24 cellular contexts compared by ENCODE assay signal in genomic region chr6:78397537-78397936, GRCh38.
DNase-seq lines count a peak whose midpoint lies in the region; ATAC-seq, FAIRE-seq and TF ChIP-seq lines count a peak whose summit lies in the region.
"Had no signal": no experiment of that assay in that cellular context is flagged by ENCODE, and none has a peak within 500 bp of the region (broad histone marks: within the 10 kb centered on the region; RNA-seq: fewer than 3 reads in every experiment).

No MANE protein-coding gene starts in this region.

- H3K9me3 ChIP-seq in liver (ENCODE audit: control insufficient read depth in 4 of 4, low read length in 3 of 4) (no peaks in the 10 kb centered on the region), HepG2 (ENCODE audit: low read length) (peaks cover 41% of the 10 kb centered on the region)
- H3K9me3 ChIP-seq: BLaER1 treated with 17β-estradiol and CSF1 and Interleukin-3, amounts not matched to agents 10 nM and 100 nM had no signal

- H3K4me1 Mint-ChIP-seq in CD14-positive monocyte, result no peaks in the 10 kb centered on the region
- H3K4me1 Mint-ChIP-seq: B cell; CD4-positive, CD25-positive, alpha-beta regulatory T cell; CD8-positive, alpha-beta memory T cell; IgD-negative memory B cell had no signal

- DNase-seq in HepG2 (ENCODE audit: low spot score) (no peak), bronchial epithelial cell (ENCODE audit: low read depth) (peak; percentile 23), iris pigment epithelial cell (ENCODE audit: low read depth) (peak; percentile 23), NCI-H748 (lab: John Stamatoyannopoulos, UW; ENCODE audit: unreplicated experiment) (no peak), UCSD-AML1 (lab: John Stamatoyannopoulos, UW; ENCODE audit: unreplicated experiment) (no peak), CD14-positive monocyte (ENCODE audit: low spot score) (no peak)
- DNase-seq: 8988T; CD4-positive, CD25-positive, alpha-beta regulatory T cell; CD8-positive, alpha-beta memory T cell; COR-L47; DMS 273 treated with DMSO at 0.1 percent for 48 hours; DMS53; DND-41; EL; HCEC 1CT had no signal

- H3K27ac ChIP-seq in liver (ENCODE audit: low read depth in 1 of 2, low read length in 2 of 2) (no peak overlapping the region), HepG2 (ENCODE audit: extremely low read length, insufficient read depth, low read length) (no peak overlapping the region)
- H3K27ac ChIP-seq: BLaER1 treated with 17β-estradiol and CSF1 and Interleukin-3, amounts not matched to agents 10 nM and 100 nM had no signal

- no peaks in the 10 kb centered on the region for H3K36me3 Mint-ChIP-seq in CD14-positive monocyte
- H3K36me3 Mint-ChIP-seq: CD4-positive, CD25-positive, alpha-beta regulatory T cell; CD8-positive, alpha-beta memory T cell; IgD-negative memory B cell had no signal

- intact Hi-C loops in HepG2 (cut with micrococcal nuclease; ENCODE audit: unreplicated experiment), result no loop called here
- intact Hi-C loops in CD14-positive monocyte (cut with micrococcal nuclease), result no loop called here

- no peak overlapping the region for H2AFZ ChIP-seq in HepG2 (ENCODE audit: low read length)
- H2AFZ ChIP-seq: GM23338 had no signal

- CTCF ChIA-PET in HepG2 (lab: Yijun Ruan, JAX; ENCODE audit: low intra/inter-chr PET ratio, low total read pairs), result no interaction called here

- H3K27ac Mint-ChIP-seq in CD14-positive monocyte, result no peak overlapping the region
- H3K27ac Mint-ChIP-seq: B cell; CD4-positive, CD25-positive, alpha-beta regulatory T cell; CD8-positive, alpha-beta memory T cell; GM23338; IgD-negative memory B cell had no signal

- peaks cover 0 to 2% (median 0%) of the 10 kb centered on the region in 3 donors for H3K27me3 Mint-ChIP-seq in CD14-positive monocyte (ENCODE audit: low read depth in 3 of 3)
- H3K27me3 Mint-ChIP-seq: B cell; CD4-positive, CD25-positive, alpha-beta regulatory T cell; CD8-positive, alpha-beta memory T cell; IgD-negative memory B cell had no signal

- POLR2A ChIA-PET in HepG2 (lab: Yijun Ruan, JAX), result no interaction called here

- H3K4me1 ChIP-seq in liver (ENCODE audit: control insufficient read depth in 4 of 4, insufficient read depth in 4 of 4, low read length in 3 of 4), result peaks cover 0 to 5% (median 1%) of the 10 kb centered on the region in 4 donors
- no peaks in the 10 kb centered on the region for H3K4me1 ChIP-seq in HepG2 (ENCODE audit: insufficient read depth, low read length)
- H3K4me1 ChIP-seq: BLaER1 treated with 17β-estradiol and CSF1 and Interleukin-3, amounts not matched to agents 10 nM and 100 nM had no signal

- ATAC-seq in HepG2 (no peak), GM19324 (IDR thresholded peaks at IDR 0.05; ENCODE audit: low FRiP score, unreplicated experiment) (no peak)
- ATAC-seq: GM12878, GM23338 had no signal

- no peak for TF ChIP-seq POLR2A in HepG2 (IDR thresholded peaks at IDR 0.05; ENCODE audit: insufficient read depth in 1 of 2, low read depth in 2 of 2, low read length in 2 of 2)

- peak in 1 of 2 donors; percentile 13 for TF ChIP-seq RAD21 in liver (IDR thresholded peaks at IDR 0.05)
- TF ChIP-seq RAD21 in HepG2 (CRISPR knock-in tag; IDR thresholded peaks at IDR 0.05), result no peak

- in situ Hi-C loops in HepG2 (cut with HindIII; ENCODE audit: extremely low pct_ligation_motif_present, low pct_unique_long_range_greater_than_20kb), result no loop called here

- no peaks in the 10 kb centered on the region for H3K27me3 ChIP-seq in liver (ENCODE audit: control insufficient read depth in 4 of 4, insufficient read depth in 4 of 4, low read length in 3 of 4)
- no peaks in the 10 kb centered on the region for H3K27me3 ChIP-seq in HepG2 (ENCODE audit: control insufficient read depth in 1 of 2, insufficient read depth in 2 of 2, low read length in 2 of 2)
- no peaks in the 10 kb centered on the region for H3K27me3 ChIP-seq in bronchial epithelial cell (ENCODE audit: control insufficient read depth, insufficient read depth, low read length)
- H3K27me3 ChIP-seq: BLaER1 treated with 17β-estradiol and CSF1 and Interleukin-3, amounts not matched to agents 10 nM and 100 nM had no signal

- H3K4me2 ChIP-seq in HepG2 (ENCODE audit: low read depth, low read length), result no peak overlapping the region
- H3K4me2 ChIP-seq: BLaER1 treated with 17β-estradiol and CSF1 and Interleukin-3, amounts not matched to agents 10 nM and 100 nM; GM23338 had no signal

- TF ChIP-seq CTCF in liver (IDR thresholded peaks at IDR 0.05; ENCODE audit: low read depth, low read length, missing input control) (no peak), HepG2 (CRISPR knock-in tag; IDR thresholded peaks at IDR 0.05) (no peak), bronchial epithelial cell (IDR thresholded peaks at IDR 0.05; ENCODE audit: insufficient read depth, low read length, severe bottlenecking) (no peak), CD14-positive monocyte (IDR thresholded peaks at IDR 0.05) (no peak)

- no peaks in the 10 kb centered on the region for H3K79me2 ChIP-seq in HepG2 (ENCODE audit: insufficient read depth, low read length)

- WGBS in liver, result 24% methylated on average over 3 of the region's 3 CpGs
- 4% methylated on average over 3 of the region's 3 CpGs for WGBS in HepG2 (ENCODE audit: low lambda C conversion rate)

- H3K4me3 ChIP-seq in liver (ENCODE audit: low read depth in 1 of 3, low read length in 3 of 3) (no peak overlapping the region), HepG2 (replicated peaks in 1 of 3; ENCODE audit: insufficient read depth in 1 of 3, low read depth in 2 of 3, low read length in 3 of 3) (no peak overlapping the region), bronchial epithelial cell (ENCODE audit: low read depth, low read length) (no peak overlapping the region)
- H3K4me3 ChIP-seq: BLaER1 treated with 17β-estradiol and CSF1 and Interleukin-3, amounts not matched to agents 10 nM and 100 nM; GM12878; GM23338 had no signal

- TF ChIP-seq EP300 in HepG2 (IDR thresholded peaks at IDR 0.05; ENCODE audit: low read depth in 2 of 2, low read length in 2 of 2) (no peak), HepG2 (CRISPR knock-in tag; IDR thresholded peaks at IDR 0.05; ENCODE audit: borderline replicate concordance) (no peak)

- H3K36me3 ChIP-seq in liver (ENCODE audit: control insufficient read depth in 4 of 4, insufficient read depth in 3 of 4, low read depth in 1 of 4, low read length in 3 of 4) (no peaks in the 10 kb centered on the region), HepG2 (replicated peaks in 1 of 2; ENCODE audit: control insufficient read depth in 1 of 2, insufficient read depth in 2 of 2, low read length in 2 of 2) (no peaks in the 10 kb centered on the region), bronchial epithelial cell (ENCODE audit: control insufficient read depth, insufficient read depth, low read length) (no peaks in the 10 kb centered on the region)
- H3K36me3 ChIP-seq: BLaER1 treated with 17β-estradiol and CSF1 and Interleukin-3, amounts not matched to agents 10 nM and 100 nM had no signal

- H4K20me1 ChIP-seq in HepG2 (ENCODE audit: insufficient read depth, low read length), result no peaks in the 10 kb centered on the region
- H4K20me1 ChIP-seq: BLaER1 treated with 17β-estradiol and CSF1 and Interleukin-3, amounts not matched to agents 10 nM and 100 nM had no signal

- H3K9ac ChIP-seq in liver (ENCODE audit: low read depth in 1 of 2, low read length in 2 of 2) (no peak overlapping the region), HepG2 (ENCODE audit: insufficient read depth, low read depth, low read length) (no peak overlapping the region)
- H3K9ac ChIP-seq: BLaER1 treated with 17β-estradiol and CSF1 and Interleukin-3, amounts not matched to agents 10 nM and 100 nM had no signal

- H3K4me3 Mint-ChIP-seq in CD14-positive monocyte, result no peak overlapping the region
- H3K4me3 Mint-ChIP-seq: B cell; CD4-positive, CD25-positive, alpha-beta regulatory T cell; CD8-positive, alpha-beta memory T cell; GM23338; IgD-negative memory B cell had no signal

- peaks cover 0 to 5% (median 2%) of the 10 kb centered on the region in 7 donors for H3K9me3 Mint-ChIP-seq in CD14-positive monocyte
- H3K9me3 Mint-ChIP-seq: GM23338 had no signal

- BruUV-seq in HepG2 (replicated peaks; lab: Mats Ljungman, UMichigan), result no TSS peak

- no peak for FAIRE-seq in HepG2 (lab: Jason Lieb, UNC)
- FAIRE-seq in bronchial epithelial cell (lab: Jason Lieb, UNC), result no peak
- FAIRE-seq: GM12878, GM19239, H54 had no signal

TF ChIP-seq in liver, 16 proteins besides CTCF, POLR2A, EP300 and RAD21 (continues in another document):
- peak; percentile 49 for TF ChIP-seq YY1 (IDR thresholded peaks at IDR 0.05)
- no peak for TF ChIP-seq FOXA1 (IDR thresholded peaks at IDR 0.05)
- peak; percentile 28 to 65 for TF ChIP-seq HNF4A (conservative IDR thresholded peaks at IDR 0.05)
- TF ChIP-seq ATF3 (IDR thresholded peaks at IDR 0.05), result no peak
- peak; percentile 39 to 67 for TF ChIP-seq RXRA (IDR thresholded peaks at IDR 0.05)
- TF ChIP-seq MAX (IDR thresholded peaks at IDR 0.05), result no peak

TF ChIP-seq in HepG2, 621 proteins besides CTCF, POLR2A, EP300 and RAD21 (continues in another document):
- TF ChIP-seq GRHL1 (CRISPR knock-in tag; conservative IDR thresholded peaks at IDR 0.05) (no peak), GATAD2A (CRISPR knock-in tag; IDR thresholded peaks at IDR 0.05) (no peak), IKZF1 (IDR thresholded peaks at IDR 0.05) (no peak), ZFP62 (CRISPR knock-in tag; IDR thresholded peaks at IDR 0.05) (no peak), ADNP (CRISPR knock-in tag; IDR thresholded peaks at IDR 0.05) (no peak), MEF2D (CRISPR knock-in tag; IDR thresholded peaks at IDR 0.05) (no peak), ZNF747 (CRISPR knock-in tag; IDR thresholded peaks at IDR 0.05; ENCODE audit: borderline replicate concordance) (no peak), HNRNPK (IDR thresholded peaks at IDR 0.05; ENCODE audit: low read depth, low read length, poor library complexity, severe bottlenecking) (no peak), RARG (CRISPR knock-in tag; IDR thresholded peaks at IDR 0.05; ENCODE audit: low read depth) (no peak)

Comparison
In these comparisons a context has a peak if more than half of its experiments do, and no peak if none do; other contexts are left out.
1. DNase-seq: peak in bronchial epithelial cell (single experiment) and iris pigment epithelial cell (single experiment); none in HepG2 (single experiment), NCI-H748 (single experiment), UCSD-AML1 (single experiment) and CD14-positive monocyte (single experiment).